Comparison of ENCODE assay signal across 8 cellular contexts in the genomic region with DNA sequence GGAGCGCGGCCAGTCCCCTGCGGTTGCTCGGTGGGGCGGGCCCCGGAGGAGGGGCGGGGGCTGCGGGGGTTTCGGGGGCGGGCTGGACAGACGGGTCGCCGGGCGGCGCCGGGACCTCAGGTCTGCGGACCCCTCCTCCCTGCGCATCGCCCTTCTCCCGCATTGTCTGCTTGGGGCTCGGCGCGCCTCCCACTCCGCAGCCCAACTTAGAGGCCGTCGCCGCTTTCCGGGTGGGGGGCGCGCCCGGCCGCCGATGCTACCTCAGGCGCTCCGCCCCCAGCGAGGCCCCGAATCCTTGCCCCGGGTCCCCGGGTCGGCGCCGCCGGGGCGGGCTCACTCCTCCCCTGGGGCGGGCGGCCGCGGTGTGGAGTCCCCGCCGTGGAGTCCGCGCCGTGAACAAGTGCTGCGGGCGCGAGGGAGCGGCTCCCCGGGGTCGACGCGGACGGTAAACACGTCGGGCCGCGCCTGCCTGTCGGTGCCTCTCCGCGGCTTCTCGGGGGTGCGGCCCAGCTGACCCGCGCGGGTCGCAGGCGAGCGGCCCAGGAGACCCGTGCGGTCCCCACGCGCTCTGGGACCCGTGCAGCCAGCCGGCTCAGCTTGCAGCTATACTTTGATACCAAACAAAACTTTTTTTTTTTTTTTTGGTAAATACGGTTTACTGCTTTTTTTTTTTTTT. TPM values are rescaled to one million over a fixed set of nuclear protein-coding genes. Genes with fewer than 3 reads are reported as not detected.
DNase-seq lines count a peak whose midpoint lies in the region; ATAC-seq, FAIRE-seq and TF ChIP-seq lines count a peak whose summit lies in the region.

No MANE protein-coding gene starts in this region.

- CTCF ChIA-PET in mammary epithelial cell (lab: Charles Lee; ENCODE audit: low non-redundant PET), result no interaction called here
- CTCF ChIA-PET in HepG2 (lab: Yijun Ruan, JAX; ENCODE audit: low intra/inter-chr PET ratio, low total read pairs), result no interaction called here

- H3K4me3 ChIP-seq in mammary epithelial cell (replicated peaks in 1 of 3; ENCODE audit: insufficient read depth in 1 of 3, low read depth in 2 of 3, low read length in 3 of 3) (peak overlapping the region; percentile 45 to 78 (median 77)), HepG2 (replicated peaks in 1 of 3; ENCODE audit: insufficient read depth in 1 of 3, low read depth in 2 of 3, low read length in 3 of 3) (peak overlapping the region; percentile 74 to 88 (median 85))

- TF ChIP-seq EP300 in HepG2 (IDR thresholded peaks at IDR 0.05; ENCODE audit: low read depth in 2 of 2, low read length in 2 of 2) (no peak), HepG2 (CRISPR knock-in tag; IDR thresholded peaks at IDR 0.05; ENCODE audit: borderline replicate concordance) (no peak)

- H3K9ac ChIP-seq in mammary epithelial cell (ENCODE audit: insufficient read depth, low read length), result peak overlapping the region; percentile 79
- peak overlapping the region; percentile 88 for H3K9ac ChIP-seq in HepG2 (ENCODE audit: insufficient read depth, low read depth, low read length)

- POLR2A ChIA-PET in HepG2 (lab: Yijun Ruan, JAX), result interaction anchor here (0.6 to 1.8 kb wide), 10 partner anchors 8 to 104 kb away, joined by 3 to 9 read pairs (median 4); no protein-coding TSS in a partner anchor

- H4K20me1 ChIP-seq in mammary epithelial cell (ENCODE audit: insufficient read depth, low read length), result no peaks in the 10 kb centered on the region
- peaks cover 5% of the 10 kb centered on the region; the same call in 1 of the 2 replicates for H4K20me1 ChIP-seq in HepG2 (ENCODE audit: insufficient read depth, low read length)

- H3K27ac ChIP-seq in VCaP (peak overlapping the region; percentile 76), mammary epithelial cell (ENCODE audit: insufficient read depth, low read depth, low read length) (peak overlapping the region; percentile 74), HepG2 (ENCODE audit: extremely low read length, insufficient read depth, low read length) (peak overlapping the region; percentile 93)

- BruUV-seq in mammary epithelial cell (replicated peaks; lab: Mats Ljungman, UMichigan), result no TSS peak
- no TSS peak for BruUV-seq in HepG2 (replicated peaks; lab: Mats Ljungman, UMichigan)

- in situ Hi-C loops in ACHN (cut with HindIII; ENCODE audit: low pct_ligation_motif_present, low pct_unique_long_range_greater_than_20kb, low sequenced_read_pairs) (no loop called here), mammary epithelial cell (cut with MboI; ENCODE audit: low sequenced_read_pairs in 2 of 2) (no loop called here), HepG2 (cut with HindIII; ENCODE audit: extremely low pct_ligation_motif_present, low pct_unique_long_range_greater_than_20kb) (no loop called here)

- no peaks in the 10 kb centered on the region for H3K9me3 ChIP-seq in mammary epithelial cell (replicated peaks; ENCODE audit: insufficient read depth, low read length)
- H3K9me3 ChIP-seq in HepG2 (ENCODE audit: low read length), result no peaks in the 10 kb centered on the region

- dilution Hi-C loops in mammary epithelial cell (cut with HindIII; ENCODE audit: low sequenced_read_pairs), result no loop called here

- no peak for FAIRE-seq in HepG2 (lab: Jason Lieb, UNC)

- H3K79me2 ChIP-seq in mammary epithelial cell (ENCODE audit: insufficient read depth, low read length), result peaks cover 52% of the 10 kb centered on the region
- H3K79me2 ChIP-seq in HepG2 (ENCODE audit: insufficient read depth, low read length), result peaks cover 45% of the 10 kb centered on the region

- H3K4me2 ChIP-seq in mammary epithelial cell (ENCODE audit: insufficient read depth, low read depth, low read length) (peak overlapping the region; percentile 86), HepG2 (ENCODE audit: low read depth, low read length) (peak overlapping the region; percentile 62)

- peak; percentile 35; the same call in 1 of the 2 replicates for TF ChIP-seq RAD21 in HepG2 (CRISPR knock-in tag; IDR thresholded peaks at IDR 0.05)

- no peak for TF ChIP-seq POLR2A in HepG2 (IDR thresholded peaks at IDR 0.05; ENCODE audit: insufficient read depth in 1 of 2, low read depth in 2 of 2, low read length in 2 of 2)

- ATAC-seq in GM19043 (IDR thresholded peaks at IDR 0.05; ENCODE audit: low read depth, unreplicated experiment) (peak; percentile 17), HG03354 (IDR thresholded peaks at IDR 0.05; ENCODE audit: poor library complexity, severe bottlenecking, unreplicated experiment) (peak; percentile 39), HepG2 (peak; percentile 69)

- H3K36me3 ChIP-seq in mammary epithelial cell (ENCODE audit: insufficient read depth, low read length), result no peaks in the 10 kb centered on the region
- H3K36me3 ChIP-seq in HepG2 (replicated peaks in 1 of 2; ENCODE audit: control insufficient read depth in 1 of 2, insufficient read depth in 2 of 2, low read length in 2 of 2), result no peaks in the 10 kb centered on the region

- TF ChIP-seq CTCF in VCaP (conservative IDR thresholded peaks at IDR 0.05), result no peak
- no peak for TF ChIP-seq CTCF in mammary epithelial cell (conservative IDR thresholded peaks at IDR 0.05 in 1 of 2, IDR thresholded peaks at IDR 0.05 in 1 of 2; ENCODE audit: extremely low read depth in 1 of 2, insufficient read depth in 1 of 2, low read depth in 1 of 2, low read length in 2 of 2)
- TF ChIP-seq CTCF in HepG2 (CRISPR knock-in tag; IDR thresholded peaks at IDR 0.05), result no peak

- H2AFZ ChIP-seq in mammary epithelial cell (ENCODE audit: low read depth, low read length), result peak overlapping the region; percentile 73
- H2AFZ ChIP-seq in HepG2 (ENCODE audit: low read length), result no peak overlapping the region

- H3K4me1 ChIP-seq in mammary epithelial cell (ENCODE audit: insufficient read depth, low read length) (peaks cover 19% of the 10 kb centered on the region), HepG2 (ENCODE audit: insufficient read depth, low read length) (peaks cover 45% of the 10 kb centered on the region)

- intact Hi-C loops in mammary epithelial cell (cut with micrococcal nuclease) (no loop called here), HepG2 (cut with micrococcal nuclease; ENCODE audit: unreplicated experiment) (loop anchor here (5.0 kb wide), 1 partner anchor 49 kb away; no protein-coding TSS in a partner anchor)

- under 1% methylated on average over 14 of the region's 84 CpGs for WGBS in mammary epithelial cell (ENCODE audit: low coverage, missing lambda C conversion rate)
- WGBS in HepG2 (ENCODE audit: low lambda C conversion rate), result under 1% methylated on average over 15 of the region's 84 CpGs

- no peaks in the 10 kb centered on the region for H3K27me3 ChIP-seq in mammary epithelial cell (ENCODE audit: insufficient read depth, low read length)
- H3K27me3 ChIP-seq in HepG2 (ENCODE audit: control insufficient read depth in 1 of 2, insufficient read depth in 2 of 2, low read length in 2 of 2), result peaks cover 0 to 7% of the 10 kb centered on the region in 2 experiments; a peak in 2 of 5 replicates

- DNase-seq in ACHN (peak; percentile 36), mammary epithelial cell (no peak), HepG2 (ENCODE audit: low spot score) (no peak), dedifferentiated amniotic fluid mesenchymal stem cell (ENCODE audit: extremely low spot score) (no peak)
- peak; percentile 18 to 41 (median 23) for DNase-seq in stimulated activated CD4-positive, alpha-beta T cell treated with anti-CD3 and anti-CD28 coated beads, TNF-alpha, amount 100 ng/mL, for 48 hours (ENCODE audit: low read depth in 3 of 3)

TF ChIP-seq in HepG2, 621 proteins besides CTCF, POLR2A, EP300 and RAD21 (continues in another document):
- TF ChIP-seq, protein P1, sequence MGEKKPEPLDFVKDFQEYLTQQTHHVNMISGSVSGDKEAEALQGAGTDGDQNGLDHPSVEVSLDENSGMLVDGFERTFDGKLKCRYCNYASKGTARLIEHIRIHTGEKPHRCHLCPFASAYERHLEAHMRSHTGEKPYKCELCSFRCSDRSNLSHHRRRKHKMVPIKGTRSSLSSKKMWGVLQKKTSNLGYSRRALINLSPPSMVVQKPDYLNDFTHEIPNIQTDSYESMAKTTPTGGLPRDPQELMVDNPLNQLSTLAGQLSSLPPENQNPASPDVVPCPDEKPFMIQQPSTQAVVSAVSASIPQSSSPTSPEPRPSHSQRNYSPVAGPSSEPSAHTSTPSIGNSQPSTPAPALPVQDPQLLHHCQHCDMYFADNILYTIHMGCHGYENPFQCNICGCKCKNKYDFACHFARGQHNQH (CRISPR knock-in tag; IDR thresholded peaks at IDR 0.05), result no peak
- TF ChIP-seq ZNF335 (CRISPR knock-in tag; IDR thresholded peaks at IDR 0.05) (no peak), ZNF260 (CRISPR knock-in tag; IDR thresholded peaks at IDR 0.05; ENCODE audit: borderline replicate concordance, low read depth) (no peak)

RNA-seq across cellular contexts. Expression of a gene that starts 0.6 kb away (rescaled TPM):
- 10 to 100 TPM; 58.2 to 71.4 TPM for total RNA-seq in mammary epithelial cell
- 8.8 TPM for polyA plus RNA-seq in mammary epithelial cell
- 88.3 TPM for polyA minus RNA-seq in mammary epithelial cell
- total RNA-seq in HepG2 (2016; rRNA removed; fragmentation: Illumina TruSeq; extraction: Trizol), result 27.1 and 30.8 TPM in 2 replicates
- 7.8 TPM in 2 replicates for total RNA-seq in HepG2 (2016; cell fraction: cytosol; rRNA removed; fragmentation: Illumina TruSeq; extraction: Trizol; ENCODE audit: low read depth)
- total RNA-seq in HepG2 (2016; cell fraction: insoluble cytoplasmic fraction; rRNA removed; fragmentation: Illumina TruSeq; extraction: Trizol), result 23.2 and 26.6 TPM in 2 replicates
- 5.6 and 6.2 TPM in 2 replicates for total RNA-seq in HepG2 (2016; cell fraction: membrane; rRNA removed; fragmentation: Illumina TruSeq; extraction: Trizol)
- total RNA-seq in HepG2 (2016; cell fraction: nucleus; rRNA removed; fragmentation: Illumina TruSeq; extraction: Trizol), result 42.6 and 50.0 TPM in 2 replicates
- polyA plus RNA-seq in HepG2 (2011; rRNA removed), result 6.7 and 8.9 TPM in 2 replicates
- 3.2 and 4.7 TPM in 2 replicates for polyA plus RNA-seq in HepG2 (2011; cell fraction: cytosol; rRNA removed)
- polyA plus RNA-seq in HepG2 (2011; cell fraction: nucleus; rRNA removed), result 21.9 and 22.5 TPM in 2 replicates
- polyA plus RNA-seq in HepG2 (2012), result 9.2 and 10.1 TPM in 2 replicates
- 0.60 and 0.94 TPM in 2 replicates for polyA plus RNA-seq in HepG2 (2016; cell fraction: cytosol; fragmentation: Illumina TruSeq; extraction: Trizol; ENCODE audit: low read depth)
- polyA plus RNA-seq in HepG2 (2016; cell fraction: insoluble cytoplasmic fraction; fragmentation: Illumina TruSeq; extraction: Trizol; ENCODE audit: low read depth), result 9.5 and 10.5 TPM in 2 replicates
- polyA plus RNA-seq in HepG2 (2016; cell fraction: membrane; fragmentation: Illumina TruSeq; extraction: Trizol; ENCODE audit: low read depth), result 1.3 and 1.5 TPM in 2 replicates
- polyA plus RNA-seq in HepG2 (2016; cell fraction: nucleus; fragmentation: Illumina TruSeq; extraction: Trizol; ENCODE audit: insufficient read depth, low read depth), result 18.4 and 20.2 TPM in 2 replicates
- polyA minus RNA-seq in HepG2 (2011; rRNA and poly(A)+ RNA removed; ENCODE audit: low replicate concordance), result 33.6 and 122 TPM in 2 replicates
- polyA minus RNA-seq in HepG2 (2011; cell fraction: cytosol; rRNA and poly(A)+ RNA removed), result 15.6 and 26.8 TPM in 2 replicates
- polyA minus RNA-seq in HepG2 (2011; cell fraction: nucleus; rRNA and poly(A)+ RNA removed), result 96.2 and 112 TPM in 2 replicates

Comparison
In these comparisons a context has a peak if more than half of its experiments do, and no peak if none do; other contexts are left out.
1. DNase-seq: peak in ACHN (single experiment) and stimulated activated CD4-positive, alpha-beta T cell treated with anti-CD3 and anti-CD28 coated beads, TNF-alpha, amount 100 ng/mL, for 48 hours (3 of 3); none in mammary epithelial cell (single experiment), HepG2 (single experiment) and dedifferentiated amniotic fluid mesenchymal stem cell (single experiment).
2. ATAC-seq: peak in every context shown above with its lines; median percentile 69 in HepG2; 39 in HG03354; 17 in GM19043.
3. Peak in every context shown above with its lines, with median percentiles within 50 percentile points of each other: H3K27ac ChIP-seq.